2 cellular contexts compared by ENCODE assay signal in genomic region chr9:106019702-106020101, GRCh38.
TF ChIP-seq lines count a peak whose summit lies in the region.

No MANE protein-coding gene starts in this region.

TF ChIP-seq in GM23338, 12 proteins besides CTCF, POLR2A, EP300 and RAD21 (continued from another document):
- peak; percentile 100 for TF ChIP-seq ZNF462 (CRISPR knock-in tag; IDR thresholded peaks at IDR 0.05)
- no peak for TF ChIP-seq POLR2AphosphoS5 (IDR thresholded peaks at IDR 0.05; ENCODE audit: low read depth)
- 0 out of 2 replicates have a peak, but pooled peaks have one; percentile 9 for TF ChIP-seq CREB1 (CRISPR knock-in tag; IDR thresholded peaks at IDR 0.05; ENCODE audit: low read depth)
- TF ChIP-seq REST (IDR thresholded peaks at IDR 0.05; ENCODE audit: unreplicated experiment) = no peak
- no peak for TF ChIP-seq ETS1 (IDR thresholded peaks at IDR 0.05)
- TF ChIP-seq EZH2phosphoT487 (IDR thresholded peaks at IDR 0.05; ENCODE audit: unreplicated experiment) = no peak
- no peak for TF ChIP-seq ZNF331 (CRISPR knock-in tag; IDR thresholded peaks at IDR 0.05; ENCODE audit: low read depth)
- no peak for TF ChIP-seq EZH2 (IDR thresholded peaks at IDR 0.05; ENCODE audit: low read depth, unreplicated experiment)

TF ChIP-seq in H1, 55 proteins besides CTCF, POLR2A, EP300 and RAD21 (continued from another document):
- no peak for TF ChIP-seq EZH2 (IDR thresholded peaks at IDR 0.05; ENCODE audit: low read depth, low read length, severe bottlenecking)
